ENCODE assay signal across 1 cellular context in genomic region chr4:138035781-138036258, GRCh38.
TF ChIP-seq lines count a peak whose summit lies in the region.

No MANE protein-coding gene starts in this region.

TF ChIP-seq in GM12878, 131 proteins besides CTCF, POLR2A, EP300 and RAD21 (continued from another document):
- TF ChIP-seq, protein P1, sequence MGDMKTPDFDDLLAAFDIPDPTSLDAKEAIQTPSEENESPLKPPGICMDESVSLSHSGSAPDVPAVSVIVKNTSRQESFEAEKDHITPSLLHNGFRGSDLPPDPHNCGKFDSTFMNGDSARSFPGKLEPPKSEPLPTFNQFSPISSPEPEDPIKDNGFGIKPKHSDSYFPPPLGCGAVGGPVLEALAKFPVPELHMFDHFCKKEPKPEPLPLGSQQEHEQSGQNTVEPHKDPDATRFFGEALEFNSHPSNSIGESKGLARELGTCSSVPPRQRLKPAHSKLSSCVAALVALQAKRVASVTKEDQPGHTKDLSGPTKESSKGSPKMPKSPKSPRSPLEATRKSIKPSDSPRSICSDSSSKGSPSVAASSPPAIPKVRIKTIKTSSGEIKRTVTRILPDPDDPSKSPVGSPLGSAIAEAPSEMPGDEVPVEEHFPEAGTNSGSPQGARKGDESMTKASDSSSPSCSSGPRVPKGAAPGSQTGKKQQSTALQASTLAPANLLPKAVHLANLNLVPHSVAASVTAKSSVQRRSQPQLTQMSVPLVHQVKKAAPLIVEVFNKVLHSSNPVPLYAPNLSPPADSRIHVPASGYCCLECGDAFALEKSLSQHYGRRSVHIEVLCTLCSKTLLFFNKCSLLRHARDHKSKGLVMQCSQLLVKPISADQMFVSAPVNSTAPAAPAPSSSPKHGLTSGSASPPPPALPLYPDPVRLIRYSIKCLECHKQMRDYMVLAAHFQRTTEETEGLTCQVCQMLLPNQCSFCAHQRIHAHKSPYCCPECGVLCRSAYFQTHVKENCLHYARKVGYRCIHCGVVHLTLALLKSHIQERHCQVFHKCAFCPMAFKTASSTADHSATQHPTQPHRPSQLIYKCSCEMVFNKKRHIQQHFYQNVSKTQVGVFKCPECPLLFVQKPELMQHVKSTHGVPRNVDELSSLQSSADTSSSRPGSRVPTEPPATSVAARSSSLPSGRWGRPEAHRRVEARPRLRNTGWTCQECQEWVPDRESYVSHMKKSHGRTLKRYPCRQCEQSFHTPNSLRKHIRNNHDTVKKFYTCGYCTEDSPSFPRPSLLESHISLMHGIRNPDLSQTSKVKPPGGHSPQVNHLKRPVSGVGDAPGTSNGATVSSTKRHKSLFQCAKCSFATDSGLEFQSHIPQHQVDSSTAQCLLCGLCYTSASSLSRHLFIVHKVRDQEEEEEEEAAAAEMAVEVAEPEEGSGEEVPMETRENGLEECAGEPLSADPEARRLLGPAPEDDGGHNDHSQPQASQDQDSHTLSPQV (IDR thresholded peaks at IDR 0.05) = no peak
- no peak for TF ChIP-seq EGR1 (IDR thresholded peaks at IDR 0.05; ENCODE audit: borderline replicate concordance in 1 of 2, low read depth in 2 of 2, low read length in 2 of 2)
- no peak for TF ChIP-seq MAX (IDR thresholded peaks at IDR 0.05; ENCODE audit: low read depth, low read length)
- TF ChIP-seq ZNF274 (IDR thresholded peaks at IDR 0.05; ENCODE audit: insufficient read depth, insufficient read length) = no peak
- no peak for TF ChIP-seq POLR2AphosphoS5 (IDR thresholded peaks at IDR 0.05; ENCODE audit: low read length)
